Comparison of ENCODE assay signal across 21 cellular contexts in the genomic region with DNA sequence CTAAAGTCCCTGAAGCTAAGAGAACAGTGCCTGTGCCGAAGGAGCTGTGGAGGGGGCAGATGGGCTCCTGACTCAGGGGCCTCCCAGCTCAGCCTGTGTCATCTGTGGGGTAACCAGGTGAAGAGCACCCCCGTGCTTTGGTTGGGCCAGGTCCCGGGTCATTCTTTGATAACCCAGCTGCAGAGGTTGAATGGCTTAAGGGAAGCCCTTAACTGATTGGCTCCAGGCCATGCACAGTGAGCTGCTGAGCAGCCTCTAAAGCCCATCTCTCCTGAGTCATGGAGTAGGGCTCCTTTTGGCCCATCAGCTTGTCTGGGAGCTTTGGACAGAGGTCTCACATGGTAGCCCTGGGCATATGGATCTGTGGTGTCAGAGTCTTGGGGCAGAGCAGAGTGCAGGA. TPM values are rescaled to one million over a fixed set of nuclear protein-coding genes. Genes with fewer than 3 reads are reported as not detected.
DNase-seq lines count a peak whose midpoint lies in the region; ATAC-seq, FAIRE-seq and TF ChIP-seq lines count a peak whose summit lies in the region.
"Had no signal": no experiment of that assay in that cellular context is flagged by ENCODE, and none has a peak within 500 bp of the region (broad histone marks: within the 10 kb centered on the region; RNA-seq: fewer than 3 reads in every experiment).

No MANE protein-coding gene starts in this region.

- H2AFZ ChIP-seq in H1 (ENCODE audit: low read length) (no peak overlapping the region), osteoblast (ENCODE audit: low read length) (no peak overlapping the region), hepatocyte (no peak overlapping the region)

- no peak for TF ChIP-seq CTCF in H1 (IDR thresholded peaks at IDR 0.05; ENCODE audit: control extremely low read depth in 1 of 3, insufficient read depth in 1 of 3, low read depth in 1 of 3, low read length in 3 of 3)
- TF ChIP-seq CTCF in osteoblast (IDR thresholded peaks at IDR 0.05; ENCODE audit: extremely low read depth, low read depth, low read length), result no peak
- no peak for TF ChIP-seq CTCF in hepatocyte (IDR thresholded peaks at IDR 0.05; ENCODE audit: poor library complexity)

- no peak overlapping the region for H3K9ac ChIP-seq in H1 (replicated peaks in 1 of 4; ENCODE audit: extremely low read depth in 1 of 4, low read depth in 3 of 4, low read length in 3 of 4)

- no peak overlapping the region for H2BK5ac ChIP-seq in H1 (ENCODE audit: low read depth, low read length)

- no peak overlapping the region for H4K91ac ChIP-seq in H1 (replicated peaks; ENCODE audit: insufficient read length, low read length)

- no peak for FAIRE-seq in H1 (lab: Jason Lieb, UNC)
- FAIRE-seq: small intestine had no signal

- ATAC-seq in HG03342 (IDR thresholded peaks at IDR 0.05; ENCODE audit: unreplicated experiment), result no peak

- no peak overlapping the region for H3K18ac ChIP-seq in H1 (ENCODE audit: extremely low read depth, low read length)

- H3K4ac ChIP-seq in H1 (replicated peaks; ENCODE audit: insufficient read length, low read depth, low read length), result no peak overlapping the region

- H3K23me2 ChIP-seq in H1 (ENCODE audit: low read depth, low read length), result 0 out of 2 replicates have a peak, but pooled peaks cover 2% of the 10 kb centered on the region

- H4K20me1 ChIP-seq in H1 (replicated peaks in 1 of 2; ENCODE audit: control insufficient read depth in 1 of 2, insufficient read depth in 2 of 2, low read length in 2 of 2), result no peaks in the 10 kb centered on the region
- H4K20me1 ChIP-seq in osteoblast (ENCODE audit: insufficient read depth, low read length), result peaks cover 6% of the 10 kb centered on the region
- no peaks in the 10 kb centered on the region for H4K20me1 ChIP-seq in hepatocyte (ENCODE audit: insufficient read depth, poor library complexity, severe bottlenecking)

- H4K5ac ChIP-seq in H1 (ENCODE audit: insufficient read length, low read depth, low read length), result no peak overlapping the region

- H3K9me2 ChIP-seq in hepatocyte (replicated peaks; ENCODE audit: insufficient read depth), result no peaks in the 10 kb centered on the region

- WGBS in H1 (ENCODE audit: extremely low coverage in 1 of 2, insufficient coverage in 1 of 2, insufficient read length in 1 of 2, insufficient replicate concordance in 2 of 2, low coverage in 1 of 2, low lambda C conversion rate in 2 of 2, missing lambda C conversion rate in 1 of 2), 2 experiments, result 97% methylated on average over 3 of the region's 3 CpGs; no CpG with 5 or more reads in 1 of the 2 experiments
- WGBS in hepatocyte (ENCODE audit: low lambda C conversion rate, missing lambda C conversion rate), result 59% methylated on average over 3 of the region's 3 CpGs

- H3K14ac ChIP-seq in H1 (ENCODE audit: insufficient read length), result no peak overlapping the region

- CTCF ChIA-PET in H1 (lab: Charles Lee; ENCODE audit: partially characterized antibody), result interaction anchor here (1.0 to 2.3 kb wide), 7 partner anchors 11 to 107 kb away, joined by 3 to 8 read pairs (median 4); no protein-coding TSS in a partner anchor

- no peak for TF ChIP-seq RAD21 in H1 (IDR thresholded peaks at IDR 0.05 in 1 of 2, conservative IDR thresholded peaks at IDR 0.05 in 1 of 2; ENCODE audit: low read depth in 2 of 2, low read length in 2 of 2)

- H3K9me3 ChIP-seq in H1 (ENCODE audit: insufficient read depth in 2 of 2, low read depth in 1 of 2, low read length in 1 of 2) (no peaks in the 10 kb centered on the region), osteoblast (ENCODE audit: low read depth, low read length) (no peaks in the 10 kb centered on the region), hepatocyte (ENCODE audit: low read depth) (no peaks in the 10 kb centered on the region)
- H3K9me3 ChIP-seq: thyroid gland had no signal

- no peak for TF ChIP-seq POLR2A in H1 (IDR thresholded peaks at IDR 0.05; ENCODE audit: control extremely low read depth in 1 of 2, low read depth in 2 of 2, low read length in 2 of 2)

- no peak overlapping the region for H3K27ac ChIP-seq in H1 (ENCODE audit: low read depth, low read length)
- H3K27ac ChIP-seq in osteoblast (ENCODE audit: low read depth, low read length), result no peak overlapping the region
- H3K27ac ChIP-seq in hepatocyte, result no peak overlapping the region
- H3K27ac ChIP-seq: epithelial cell of prostate, thyroid gland had no signal

- H3K4me2 ChIP-seq in H1 (ENCODE audit: insufficient read depth in 1 of 2, low read depth in 2 of 2, low read length in 2 of 2), result no peak overlapping the region
- H3K4me2 ChIP-seq in osteoblast (ENCODE audit: insufficient read depth, low read length), result no peak overlapping the region
- no peak overlapping the region for H3K4me2 ChIP-seq in hepatocyte

- H3K4me3 ChIP-seq in H1 (ENCODE audit: extremely low read depth in 1 of 4, insufficient read depth in 2 of 4, low read depth in 3 of 4, low read length in 4 of 4), result no peak overlapping the region
- H3K4me3 ChIP-seq in osteoblast (ENCODE audit: insufficient read depth, low read length), result no peak overlapping the region
- H3K4me3 ChIP-seq in hepatocyte, result no peak overlapping the region
- H3K4me3 ChIP-seq: lung, thyroid gland had no signal

- no peak overlapping the region for H2BK120ac ChIP-seq in H1 (replicated peaks; ENCODE audit: low read depth, low read length)

- no peak overlapping the region for H3K56ac ChIP-seq in H1 (replicated peaks; ENCODE audit: insufficient read length, low read depth, low read length)

- no peak overlapping the region for H3K23ac ChIP-seq in H1 (ENCODE audit: insufficient read length)

- no peak overlapping the region for H2AK5ac ChIP-seq in H1 (ENCODE audit: low read depth, low read length)

- no peaks in the 10 kb centered on the region for H3K79me1 ChIP-seq in H1 (ENCODE audit: low read depth, low read length)

- no peak for TF ChIP-seq EP300 in H1 (IDR thresholded peaks at IDR 0.05; ENCODE audit: borderline replicate concordance in 1 of 2, low read depth in 2 of 2, low read length in 2 of 2)

- no peaks in the 10 kb centered on the region for H3K4me1 ChIP-seq in H1 (replicated peaks in 1 of 4; ENCODE audit: control insufficient read depth in 3 of 4, insufficient read depth in 4 of 4, low read length in 3 of 4)
- H3K4me1 ChIP-seq in osteoblast (ENCODE audit: insufficient read depth, low read length), result peaks cover 1% of the 10 kb centered on the region
- H3K4me1 ChIP-seq in hepatocyte (ENCODE audit: insufficient read depth), result peaks cover 18% of the 10 kb centered on the region
- H3K4me1 ChIP-seq: thyroid gland had no signal

- H3K27me3 ChIP-seq in H1 (replicated peaks in 1 of 4; ENCODE audit: control insufficient read depth in 3 of 4, extremely low read depth in 1 of 4, insufficient read depth in 3 of 4, low read length in 3 of 4) (no peaks in the 10 kb centered on the region), osteoblast (ENCODE audit: insufficient read depth, low read length) (no peaks in the 10 kb centered on the region), hepatocyte (no peaks in the 10 kb centered on the region)
- H3K27me3 ChIP-seq: thyroid gland had no signal

- H2BK20ac ChIP-seq in H1 (ENCODE audit: low read length), result no peak overlapping the region

- DNase-seq in ELR (ENCODE audit: low read depth) (peak; percentile 45), RPMI7951 (ENCODE audit: low read depth) (peak; percentile 86), H1 (ENCODE audit: low read depth in 1 of 2, low spot score in 2 of 2) (no peak), osteoblast (ENCODE audit: insufficient read length, low spot score, missing footprints) (peak; percentile 95), hepatocyte (ENCODE audit: low spot score) (no peak)
- DNase-seq in stimulated activated naive CD4-positive, alpha-beta T cell (lab: John Stamatoyannopoulos, UW), result no peak
- DNase-seq: activated B cell treated with CpG ODN at 0.5 μM for 24 hours; activated effector memory CD4-positive, alpha-beta T cell treated with anti-CD3 and anti-CD28 coated beads, Interleukin-2, amount 50 U/mL, for 16 hours; C1 segment of cervical spinal cord; DMS53; H9; Kasumi-1; NCI-H1436; NCI-H2171 treated with DMSO at 0.1 percent for 48 hours; NK-92 treated with Interleukin-12 subunit alpha and Interleukin-12 subunit beta, amount 100 ng/mL, for 24 hours; Right ventricle myocardium superior; small intestine; thyroid gland had no signal

- POLR2A ChIA-PET in H1 (lab: Charles Lee; ENCODE audit: partially characterized antibody), result no interaction called here

- H4K8ac ChIP-seq in H1 (ENCODE audit: extremely low read depth, insufficient read depth, low read length), result 0 out of 2 replicates have a peak overlapping the region, but pooled peaks have one; percentile 14

- no peak overlapping the region for H2BK15ac ChIP-seq in H1 (ENCODE audit: low read length)

- H3K79me2 ChIP-seq in H1 (ENCODE audit: control insufficient read depth in 1 of 2, insufficient read depth in 2 of 2, low read length in 2 of 2) (no peaks in the 10 kb centered on the region), osteoblast (ENCODE audit: insufficient read depth, low read length) (no peaks in the 10 kb centered on the region), hepatocyte (no peaks in the 10 kb centered on the region)

- no peak overlapping the region for H2BK12ac ChIP-seq in H1 (ENCODE audit: low read depth, low read length)

- H3K36me3 ChIP-seq in H1 (ENCODE audit: control insufficient read depth in 2 of 4, insufficient read depth in 4 of 4, low read length in 3 of 4) (no peaks in the 10 kb centered on the region; a peak in 1 of 8 replicates), osteoblast (ENCODE audit: insufficient read depth, low read length) (no peaks in the 10 kb centered on the region), hepatocyte (replicated peaks; ENCODE audit: insufficient read depth, low read depth) (no peaks in the 10 kb centered on the region)
- H3K36me3 ChIP-seq: thyroid gland had no signal

TF ChIP-seq in H1, 55 proteins besides CTCF, POLR2A, EP300 and RAD21 (continues in another document):
- TF ChIP-seq JUND (IDR thresholded peaks at IDR 0.05; ENCODE audit: low read length), result no peak
- no peak for TF ChIP-seq JUN (IDR thresholded peaks at IDR 0.05; ENCODE audit: low read depth, low read length)
- no peak for TF ChIP-seq SP4 (IDR thresholded peaks at IDR 0.05; ENCODE audit: low read length)
- TF ChIP-seq NANOG (IDR thresholded peaks at IDR 0.05; ENCODE audit: insufficient read depth, low read depth, low read length, poor library complexity, severe bottlenecking), result no peak
- no peak for TF ChIP-seq TAF1 (IDR thresholded peaks at IDR 0.05; ENCODE audit: low read depth, low read length)

RNA-seq across cellular contexts. Expression of gene COL27A1, which starts 28.7 kb away (rescaled TPM):
- 2.8 and 4.7 TPM in 2 replicates for total RNA-seq in RPMI7951 (2014; rRNA removed; shearing (Covaris generic))
- 22.5 and 22.8 TPM in 2 replicates for total RNA-seq in H1 (2021; fragmentation: NEBNext Ultra II Directional; extraction: Animal tissue kit (Norgen Biotek cat#: 25700))
- polyA plus RNA-seq in H1 (2011; rRNA removed), result 15.1 and 26.0 TPM in 2 replicates
- polyA plus RNA-seq in H1 (2011; cell fraction: cytosol; rRNA removed), result 17.3 TPM
- polyA plus RNA-seq in H1 (2011; cell fraction: nucleus; rRNA removed), result 250 TPM
- 15.6 to 20.3 TPM (median 17.3 TPM) in 4 replicates for polyA plus RNA-seq in H1 (2012, experiment 1 of 2)
- polyA plus RNA-seq in H1 (2012, experiment 2 of 2), result 4.8 TPM
- 17.7 TPM for polyA plus RNA-seq in H1 (2013, experiment 1 of 2)
- 15.1 TPM for polyA plus RNA-seq in H1 (2013, experiment 2 of 2)
- 12.9 and 15.0 TPM in 2 replicates for polyA minus RNA-seq in H1 (2011; rRNA and poly(A)+ RNA removed)
- polyA minus RNA-seq in H1 (2011; cell fraction: cytosol; rRNA and poly(A)+ RNA removed), result 7.2 TPM
- polyA minus RNA-seq in H1 (2011; cell fraction: nucleus; rRNA and poly(A)+ RNA removed), result 55.6 TPM
- total RNA-seq in osteoblast, result 10.1 and 11.8 TPM in 2 replicates
- 30.8 and 47.0 TPM in 2 replicates for total RNA-seq in hepatocyte
- polyA plus RNA-seq in hepatocyte, result 44.6 and 55.2 TPM in 2 replicates

Comparison
In these comparisons a context has a peak if more than half of its experiments do, and no peak if none do; other contexts are left out.
1. DNase-seq: peak in ELR (single experiment), RPMI7951 (single experiment) and osteoblast (single experiment); none in H1 (0 of 2), hepatocyte (single experiment) and stimulated activated naive CD4-positive, alpha-beta T cell (0 of 6).